ENCODE assay signal across 14 cellular contexts in genomic region chr9:15253786-15254185, GRCh38. TPM values are rescaled to one million over a fixed set of nuclear protein-coding genes. Genes with fewer than 3 reads are reported as not detected.
A peak's percentile ranks its signal among the peaks of the same experiment; 100 is the strongest.
DNase-seq lines count a peak whose midpoint lies in the region; ATAC-seq and TF ChIP-seq lines count a peak whose summit lies in the region.
"Had no signal": no experiment of that assay in that cellular context is flagged by ENCODE, and none has a peak within 500 bp of the region (broad histone marks: within the 10 kb centered on the region; RNA-seq: fewer than 3 reads in every experiment).

No MANE protein-coding gene starts in this region.

- no peaks in the 10 kb centered on the region for H3K27me3 ChIP-seq in colonic mucosa
- H3K27me3 ChIP-seq in PC-9 (ENCODE audit: insufficient read depth, low read depth) = no peaks in the 10 kb centered on the region
- H3K27me3 ChIP-seq: BLaER1 treated with 17β-estradiol and CSF1 and Interleukin-3, amounts not matched to agents 10 nM and 100 nM had no signal

- CTCF ChIA-PET in PC-9 (lab: Charles Lee) = no interaction called here

- POLR2A ChIA-PET in PC-9 (lab: Charles Lee; ENCODE audit: unreplicated experiment) = no interaction called here

- no peaks in the 10 kb centered on the region for H4K20me1 ChIP-seq in PC-9 (ENCODE audit: insufficient read depth)
- H4K20me1 ChIP-seq: BLaER1 treated with 17β-estradiol and CSF1 and Interleukin-3, amounts not matched to agents 10 nM and 100 nM had no signal

- H3K4me3 ChIP-seq in colonic mucosa = no peak overlapping the region
- no peak overlapping the region for H3K4me3 ChIP-seq in mucosa of descending colon
- no peak overlapping the region for H3K4me3 ChIP-seq in PC-9
- H3K4me3 ChIP-seq: BLaER1 treated with 17β-estradiol and CSF1 and Interleukin-3, amounts not matched to agents 10 nM and 100 nM; HAP-1 had no signal

- H3K4me2 ChIP-seq in PC-9 = no peak overlapping the region
- H3K4me2 ChIP-seq: BLaER1 treated with 17β-estradiol and CSF1 and Interleukin-3, amounts not matched to agents 10 nM and 100 nM had no signal

- intact Hi-C loops in colonic mucosa (cut with DNase I) = no loop called here
- intact Hi-C loops in mucosa of descending colon (cut with DNase I, micrococcal nuclease) = no loop called here
- intact Hi-C loops in PC-9 (cut with micrococcal nuclease; ENCODE audit: unreplicated experiment) = no loop called here

- H3K36me3 ChIP-seq in colonic mucosa (no peaks in the 10 kb centered on the region), mucosa of descending colon (ENCODE audit: low read depth) (no peaks in the 10 kb centered on the region), PC-9 (ENCODE audit: low read depth) (no peaks in the 10 kb centered on the region)
- H3K36me3 ChIP-seq: BLaER1 treated with 17β-estradiol and CSF1 and Interleukin-3, amounts not matched to agents 10 nM and 100 nM; HAP-1 had no signal

- TF ChIP-seq CTCF in colonic mucosa (IDR thresholded peaks at IDR 0.05) = no peak
- no peak for TF ChIP-seq CTCF in mucosa of descending colon (IDR thresholded peaks at IDR 0.05)
- TF ChIP-seq CTCF in PC-9 (conservative IDR thresholded peaks at IDR 0.05) = no peak

- H3F3A ChIP-seq in PC-9 (ENCODE audit: insufficient read depth, low read depth) = no peaks in the 10 kb centered on the region; the same call in 1 of the 2 replicates

- peak; percentile 7 for DNase-seq in HT1080 (ENCODE audit: low read depth)
- DNase-seq in UCSD-AML1 (lab: John Stamatoyannopoulos, UW; ENCODE audit: unreplicated experiment) = peak; percentile 22
- DNase-seq in colonic mucosa = peak; percentile 40
- DNase-seq in mucosa of descending colon = peak in 1 of 3 donors; percentile 24
- no peak for DNase-seq in substantia nigra (lab: John Stamatoyannopoulos, UW)
- no peak for DNase-seq in PC-9
- DNase-seq: Calu3; CD4-positive, CD25-positive, alpha-beta regulatory T cell; DMS 273 treated with DMSO at 0.1 percent for 48 hours; GOT3 had no signal

- TF ChIP-seq POLR2A in GM18505 (IDR thresholded peaks at IDR 0.05; ENCODE audit: borderline replicate concordance, extremely low read depth, insufficient read depth, insufficient read length) = no peak

- no peak overlapping the region for H3K9ac ChIP-seq in colonic mucosa (ENCODE audit: low read depth in 2 of 2, low read length in 2 of 2)
- H3K9ac ChIP-seq: BLaER1 treated with 17β-estradiol and CSF1 and Interleukin-3, amounts not matched to agents 10 nM and 100 nM had no signal

- H3K27ac ChIP-seq in colonic mucosa (no peak overlapping the region), substantia nigra (ENCODE audit: low read depth, low read length, poor library complexity, severe bottlenecking) (no peak overlapping the region), PC-9 (no peak overlapping the region)
- H3K27ac ChIP-seq: BLaER1 treated with 17β-estradiol and CSF1 and Interleukin-3, amounts not matched to agents 10 nM and 100 nM had no signal

- H3K4me1 ChIP-seq in colonic mucosa (no peaks in the 10 kb centered on the region), mucosa of descending colon (ENCODE audit: low read depth) (peaks cover 3% of the 10 kb centered on the region), PC-9 (replicated peaks; ENCODE audit: insufficient read depth) (no peaks in the 10 kb centered on the region)
- H3K4me1 ChIP-seq: BLaER1 treated with 17β-estradiol and CSF1 and Interleukin-3, amounts not matched to agents 10 nM and 100 nM; HAP-1 had no signal

- no peak overlapping the region for H2AFZ ChIP-seq in PC-9

- H3K9me2 ChIP-seq in PC-9 (ENCODE audit: insufficient read depth) = no peaks in the 10 kb centered on the region

- H3K79me2 ChIP-seq in PC-9 (ENCODE audit: low read depth) = no peaks in the 10 kb centered on the region

- ATAC-seq in mucosa of descending colon (peak; percentile 75), GM18907 (IDR thresholded peaks at IDR 0.05; ENCODE audit: unreplicated experiment) (no peak), GM18505 (IDR thresholded peaks at IDR 0.05; ENCODE audit: unreplicated experiment) (no peak)

- BruUV-seq in PC-9 (replicated peaks; lab: Mats Ljungman, UMichigan) = no TSS peak

- H3K9me3 ChIP-seq in colonic mucosa (no peaks in the 10 kb centered on the region), mucosa of descending colon (no peaks in the 10 kb centered on the region), PC-9 (ENCODE audit: insufficient read depth, low read depth) (no peaks in the 10 kb centered on the region)
- H3K9me3 ChIP-seq: BLaER1 treated with 17β-estradiol and CSF1 and Interleukin-3, amounts not matched to agents 10 nM and 100 nM; HAP-1 had no signal

RNA-seq across cellular contexts. Expression of gene TTC39B, which starts 53.2 kb away (rescaled TPM):
- 1.6 and 3.3 TPM in 2 replicates for total RNA-seq in HT1080 (2014; rRNA removed; shearing (Covaris generic))
- 2.0 and 2.6 TPM in 2 replicates for polyA plus RNA-seq in HT1080 (2015; cell fraction: cytosol; rRNA removed)
- polyA plus RNA-seq in HT1080 (2015; cell fraction: nucleus; rRNA removed) = 3.7 and 4.3 TPM in 2 replicates
- total RNA-seq in colonic mucosa (10 to 100 TPM; 27.2 to 32.2 TPM), mucosa of descending colon (10 to 100 TPM; 36.9 to 48.0 (median 43.8) TPM), PC-9 (2021) (8.7 and 8.8 TPM in 2 replicates)

Comparison
In these comparisons a context has a peak if more than half of its experiments do, and no peak if none do; other contexts are left out.
1. DNase-seq: peak in HT1080 (single experiment), UCSD-AML1 (single experiment) and colonic mucosa (single experiment); none in substantia nigra (0 of 49) and PC-9 (0 of 2).